8 cellular contexts compared by ENCODE assay signal in genomic region chr2:131093066-131093842, GRCh38. TPM values are rescaled to one million over a fixed set of nuclear protein-coding genes. Genes with fewer than 3 reads are reported as not detected.
DNase-seq lines count a peak whose midpoint lies in the region; ATAC-seq, FAIRE-seq and TF ChIP-seq lines count a peak whose summit lies in the region.

FAM168B (minus strand) TSS chr2:131093460; CDS start chr2:131082646, 10,814 bp downstream.

- H3K79me2 ChIP-seq in keratinocyte (ENCODE audit: control insufficient read depth, insufficient read depth, low read length): peaks cover 49% of the 10 kb centered on the region

- peak within 1 kb of the TSS; percentile 95 for H3K27ac Mint-ChIP-seq in central memory CD8-positive, alpha-beta T cell (ENCODE audit: low read depth)

- H3K27me3 ChIP-seq in keratinocyte (ENCODE audit: control insufficient read depth, extremely low read depth, insufficient read depth, low read length): no peaks in the 10 kb centered on the region

- FAIRE-seq in keratinocyte (lab: Jason Lieb, UNC): no peak

- peaks cover 28% of the 10 kb centered on the region for H3K36me3 Mint-ChIP-seq in central memory CD8-positive, alpha-beta T cell (ENCODE audit: insufficient read depth)

- no peak for TF ChIP-seq CTCF in keratinocyte (optimal IDR thresholded peaks at IDR 0.05 in 1 of 3, IDR thresholded peaks at IDR 0.05 in 1 of 3, conservative IDR thresholded peaks at IDR 0.05 in 1 of 3; ENCODE audit: extremely low read depth in 1 of 3, insufficient read depth in 2 of 3, low read length in 3 of 3)

- peak within 1 kb of the TSS; percentile 93 for H3K9ac ChIP-seq in keratinocyte (ENCODE audit: control insufficient read depth, extremely low read depth, insufficient read depth, low read length)

- no peaks in the 10 kb centered on the region for H3K9me3 ChIP-seq in keratinocyte (ENCODE audit: control insufficient read depth, low read depth, low read length)

- ATAC-seq in GM18907 (IDR thresholded peaks at IDR 0.05; ENCODE audit: unreplicated experiment): peak; percentile 88
- peak; percentile 75 for ATAC-seq in HG03139 (IDR thresholded peaks at IDR 0.05; ENCODE audit: unreplicated experiment)
- peak; percentile 85 to 88 for ATAC-seq in activated CD4-positive, CD25-positive, alpha-beta regulatory T cell treated with anti-CD3 and anti-CD28 coated beads, Interleukin-2, amount 50 U/mL, for 24 hours
- ATAC-seq in central memory CD8-positive, alpha-beta T cell (replicated peaks; ENCODE audit: extremely low read depth, poor library complexity, severe bottlenecking): peak; percentile 84

- dilution Hi-C loops in keratinocyte (cut with MboI; ENCODE audit: extremely low pct_ligation_motif_present, low sequenced_read_pairs): no loop called here

- no peaks in the 10 kb centered on the region for H4K20me1 ChIP-seq in keratinocyte (ENCODE audit: control insufficient read depth, extremely low read depth, insufficient read depth, low read length)

- H3K4me1 Mint-ChIP-seq in central memory CD8-positive, alpha-beta T cell: peaks cover 19% of the 10 kb centered on the region

- peak within 1 kb of the TSS; percentile 79 for H2AFZ ChIP-seq in keratinocyte (ENCODE audit: control insufficient read depth, low read length)

- H3K4me3 ChIP-seq in keratinocyte (ENCODE audit: control insufficient read depth in 2 of 3, extremely low read depth in 1 of 3, insufficient read depth in 2 of 3, low read depth in 1 of 3, low read length in 3 of 3): peak within 1 kb of the TSS; percentile 67 to 99 (median 92)

- peaks cover 13% of the 10 kb centered on the region for H3K4me1 ChIP-seq in keratinocyte (ENCODE audit: control insufficient read depth, extremely low read depth, insufficient read depth, low read length)

- no peaks in the 10 kb centered on the region for H3K9me3 Mint-ChIP-seq in central memory CD8-positive, alpha-beta T cell

- no peaks in the 10 kb centered on the region for H3K27me3 Mint-ChIP-seq in central memory CD8-positive, alpha-beta T cell

- H3K27ac ChIP-seq in keratinocyte (ENCODE audit: control insufficient read depth, insufficient read depth, low read length): peak within 1 kb of the TSS; percentile 88

- H3K9me1 ChIP-seq in keratinocyte (ENCODE audit: control insufficient read depth, extremely low read depth, insufficient read depth, low read length): no peaks in the 10 kb centered on the region

- H3K36me3 ChIP-seq in keratinocyte (ENCODE audit: control insufficient read depth in 2 of 2, extremely low read depth in 1 of 2, insufficient read depth in 2 of 2, low read length in 2 of 2): peaks cover 0 to 2% of the 10 kb centered on the region in 2 experiments

- peak; percentile 93 for DNase-seq in AG08395 (ENCODE audit: low spot score)
- DNase-seq in NCI-H2227 treated with DMSO at 0.1 percent for 48 hours (lab: John Stamatoyannopoulos, UW): peak; percentile 93
- peak; percentile 83 to 84 for DNase-seq in central memory CD8-positive, alpha-beta T cell (ENCODE audit: low spot score in 2 of 2)
- DNase-seq in keratinocyte (ENCODE audit: low read depth, low spot score): no peak
- DNase-seq in stimulated activated CD4-positive, alpha-beta T cell treated with anti-CD3 and anti-CD28 coated beads, Interleukin-15, amount 100 ng/mL, for 1 hour (ENCODE audit: low read depth in 1 of 2, low spot score in 1 of 2): peak; percentile 84

- H3K4me2 ChIP-seq in keratinocyte (ENCODE audit: control insufficient read depth, extremely low read depth, insufficient read depth, low read depth, low read length): peak within 1 kb of the TSS; percentile 98

- peak within 1 kb of the TSS; percentile 94 for H3K4me3 Mint-ChIP-seq in central memory CD8-positive, alpha-beta T cell

RNA-seq across cellular contexts. Expression of gene FAM168B, which starts in this region (rescaled TPM):
- 50.8 to 88.4 TPM (median 63.6 TPM) in 3 replicates for polyA plus RNA-seq in keratinocyte
- polyA plus RNA-seq in keratinocyte (2011; ENCODE audit: low read depth): 17.4 TPM
- 66.2 and 78.5 TPM in 2 replicates for polyA plus RNA-seq in keratinocyte (2011; cell fraction: cytosol; rRNA removed)
- 75.3 and 96.1 TPM in 2 replicates for polyA plus RNA-seq in keratinocyte (2011; cell fraction: nucleus; rRNA removed)
- 38.7 and 63.1 TPM in 2 replicates for polyA plus RNA-seq in keratinocyte (2012; ENCODE audit: low replicate concordance)
- polyA minus RNA-seq in keratinocyte: 83.0 to 191 TPM (median 115 TPM) in 3 replicates
- 111 TPM for polyA minus RNA-seq in keratinocyte (2011; cell fraction: cytosol; rRNA and poly(A)+ RNA removed)
- polyA minus RNA-seq in keratinocyte (2011; cell fraction: nucleus; rRNA and poly(A)+ RNA removed): 46.8 and 59.2 TPM in 2 replicates
